Comparison of ENCODE assay signal across 11 cellular contexts in genomic region chr6:43702147-43702521, GRCh38. TPM values are rescaled to one million over a fixed set of nuclear protein-coding genes. Genes with fewer than 3 reads are reported as not detected.
DNase-seq lines count a peak whose midpoint lies in the region; ATAC-seq and TF ChIP-seq lines count a peak whose summit lies in the region.
"Had no signal": no experiment of that assay in that cellular context is flagged by ENCODE, and none has a peak within 500 bp of the region (broad histone marks: within the 10 kb centered on the region; RNA-seq: fewer than 3 reads in every experiment).

No MANE protein-coding gene starts in this region.

- TF ChIP-seq CTCF in WTC11 (IDR thresholded peaks at IDR 0.05), result no peak

- H3K4me3 Mint-ChIP-seq in CD8-positive, alpha-beta memory T cell, result no peak overlapping the region
- peak overlapping the region; percentile 51 for H3K4me3 Mint-ChIP-seq in WTC11
- H3K4me3 Mint-ChIP-seq: activated T-helper 17 cell treated with anti-CD3 and anti-CD28 coated beads, Interleukin-2, amount 50 U/mL, for 72 hours had no signal

- no peak overlapping the region for H3K4me3 ChIP-seq in CD8-positive, alpha-beta memory T cell (ENCODE audit: low read length)
- H3K4me3 ChIP-seq in iPS-18a (ENCODE audit: low read length) (peak overlapping the region; percentile 12), rectal smooth muscle tissue (ENCODE audit: low read length) (no peak overlapping the region)

- CTCF ChIA-PET in CD8-positive, alpha-beta memory T cell (lab: Charles Lee), result interaction anchor here (0.9 kb wide), 1 partner anchor 67 kb away, joined by 3 read pairs; no protein-coding TSS in a partner anchor
- CTCF ChIA-PET in WTC11 (lab: Charles Lee), result no interaction called here

- peaks cover 0 to 3% (median 0%) of the 10 kb centered on the region in 3 donors for H3K4me1 Mint-ChIP-seq in CD8-positive, alpha-beta memory T cell
- peaks cover 79% of the 10 kb centered on the region for H3K4me1 Mint-ChIP-seq in WTC11
- H3K4me1 Mint-ChIP-seq: activated T-helper 17 cell treated with anti-CD3 and anti-CD28 coated beads, Interleukin-2, amount 50 U/mL, for 72 hours had no signal

- peaks cover 0 to 2% (median 0%) of the 10 kb centered on the region in 3 donors for H3K36me3 Mint-ChIP-seq in CD8-positive, alpha-beta memory T cell
- H3K36me3 Mint-ChIP-seq in WTC11, result no peaks in the 10 kb centered on the region; the same call in 1 of the 2 replicates

- no peaks in the 10 kb centered on the region for H3K9me3 ChIP-seq in CD8-positive, alpha-beta memory T cell (ENCODE audit: low read length)
- no peaks in the 10 kb centered on the region for H3K9me3 ChIP-seq in iPS-18a (ENCODE audit: control insufficient read depth, low read depth, low read length)

- no peak overlapping the region for H3K27ac Mint-ChIP-seq in CD8-positive, alpha-beta memory T cell
- H3K27ac Mint-ChIP-seq in WTC11, result peak overlapping the region; percentile 99
- H3K27ac Mint-ChIP-seq: activated T-helper 17 cell treated with anti-CD3 and anti-CD28 coated beads, Interleukin-2, amount 50 U/mL, for 72 hours had no signal

- DNase-seq in CD8-positive, alpha-beta memory T cell, result no peak
- DNase-seq in WTC11 (ENCODE audit: low spot score) (no peak), left lobe of liver (ENCODE audit: low spot score) (no peak), cortex of kidney (lab: John Stamatoyannopoulos, UW) (no peak), foreskin melanocyte (no peak)
- DNase-seq: effector CD4-positive, alpha-beta T cell; MM.1S had no signal

- peaks cover 22 to 64% of the 10 kb centered on the region in 2 donors for H3K27me3 Mint-ChIP-seq in CD8-positive, alpha-beta memory T cell
- no peaks in the 10 kb centered on the region; the same call in 1 of the 2 replicates for H3K27me3 Mint-ChIP-seq in WTC11 (ENCODE audit: low read depth)

- no peaks in the 10 kb centered on the region for H3K9me3 Mint-ChIP-seq in CD8-positive, alpha-beta memory T cell
- H3K9me3 Mint-ChIP-seq in WTC11, result no peaks in the 10 kb centered on the region
- H3K9me3 Mint-ChIP-seq: activated T-helper 17 cell treated with anti-CD3 and anti-CD28 coated beads, Interleukin-2, amount 50 U/mL, for 72 hours had no signal

- no peaks in the 10 kb centered on the region for H3K36me3 ChIP-seq in CD8-positive, alpha-beta memory T cell (ENCODE audit: insufficient read depth, low read length)
- no peaks in the 10 kb centered on the region for H3K36me3 ChIP-seq in iPS-18a (ENCODE audit: control insufficient read depth, low read depth, low read length)
- H3K36me3 ChIP-seq in rectal smooth muscle tissue (ENCODE audit: control insufficient read depth, insufficient read depth, low read length), result no peaks in the 10 kb centered on the region

- ATAC-seq in WTC11 (no peak), HG02938 (IDR thresholded peaks at IDR 0.05; ENCODE audit: unreplicated experiment) (no peak), left lobe of liver (no peak)

- no peaks in the 10 kb centered on the region for H3K27me3 ChIP-seq in CD8-positive, alpha-beta memory T cell (ENCODE audit: insufficient read depth, low read length, poor library complexity, severe bottlenecking)
- no peaks in the 10 kb centered on the region for H3K27me3 ChIP-seq in iPS-18a (ENCODE audit: control insufficient read depth, insufficient read depth, low read length)
- H3K27me3 ChIP-seq in rectal smooth muscle tissue (ENCODE audit: control insufficient read depth, insufficient read depth, low read length), result peaks cover 2% of the 10 kb centered on the region

- H3K9ac ChIP-seq in iPS-18a (ENCODE audit: low read length), result peak overlapping the region; percentile 5
- H3K9ac ChIP-seq in rectal smooth muscle tissue (ENCODE audit: low read length), result no peak overlapping the region

- peak overlapping the region; percentile 7 for H3K27ac ChIP-seq in CD8-positive, alpha-beta memory T cell (ENCODE audit: low read depth, low read length)
- H3K27ac ChIP-seq in iPS-18a (ENCODE audit: low read length) (peak overlapping the region; percentile 2), rectal smooth muscle tissue (ENCODE audit: low read depth, low read length) (peak overlapping the region; percentile 76)

- POLR2A ChIA-PET in CD8-positive, alpha-beta memory T cell (lab: Charles Lee), result no interaction called here
- POLR2A ChIA-PET in WTC11 (lab: Charles Lee), result no interaction called here

- H3K4me1 ChIP-seq in CD8-positive, alpha-beta memory T cell (ENCODE audit: insufficient read depth, low read length), result no peaks in the 10 kb centered on the region
- H3K4me1 ChIP-seq in iPS-18a (ENCODE audit: control insufficient read depth, low read depth, low read length) (peaks cover 38% of the 10 kb centered on the region), rectal smooth muscle tissue (ENCODE audit: control insufficient read depth, insufficient read depth, low read length) (peaks cover 10% of the 10 kb centered on the region)

TF ChIP-seq in WTC11, 78 proteins besides CTCF, POLR2A, EP300 and RAD21 (continues in another document):
- TF ChIP-seq OVOL2 (CRISPR knock-in tag; IDR thresholded peaks at IDR 0.05; ENCODE audit: borderline replicate concordance) (no peak), PRRX2 (CRISPR knock-in tag; IDR thresholded peaks at IDR 0.05) (no peak), SOX15 (CRISPR knock-in tag; IDR thresholded peaks at IDR 0.05) (no peak), SP1 (CRISPR knock-in tag; conservative IDR thresholded peaks at IDR 0.05) (no peak), RELA (CRISPR knock-in tag; IDR thresholded peaks at IDR 0.05; ENCODE audit: borderline replicate concordance) (no peak), JUN (CRISPR knock-in tag; IDR thresholded peaks at IDR 0.05) (no peak), ZNF416 (CRISPR knock-in tag; IDR thresholded peaks at IDR 0.05) (no peak), ZNF671 (CRISPR knock-in tag; IDR thresholded peaks at IDR 0.05) (no peak)
- TF ChIP-seq, protein P1, sequence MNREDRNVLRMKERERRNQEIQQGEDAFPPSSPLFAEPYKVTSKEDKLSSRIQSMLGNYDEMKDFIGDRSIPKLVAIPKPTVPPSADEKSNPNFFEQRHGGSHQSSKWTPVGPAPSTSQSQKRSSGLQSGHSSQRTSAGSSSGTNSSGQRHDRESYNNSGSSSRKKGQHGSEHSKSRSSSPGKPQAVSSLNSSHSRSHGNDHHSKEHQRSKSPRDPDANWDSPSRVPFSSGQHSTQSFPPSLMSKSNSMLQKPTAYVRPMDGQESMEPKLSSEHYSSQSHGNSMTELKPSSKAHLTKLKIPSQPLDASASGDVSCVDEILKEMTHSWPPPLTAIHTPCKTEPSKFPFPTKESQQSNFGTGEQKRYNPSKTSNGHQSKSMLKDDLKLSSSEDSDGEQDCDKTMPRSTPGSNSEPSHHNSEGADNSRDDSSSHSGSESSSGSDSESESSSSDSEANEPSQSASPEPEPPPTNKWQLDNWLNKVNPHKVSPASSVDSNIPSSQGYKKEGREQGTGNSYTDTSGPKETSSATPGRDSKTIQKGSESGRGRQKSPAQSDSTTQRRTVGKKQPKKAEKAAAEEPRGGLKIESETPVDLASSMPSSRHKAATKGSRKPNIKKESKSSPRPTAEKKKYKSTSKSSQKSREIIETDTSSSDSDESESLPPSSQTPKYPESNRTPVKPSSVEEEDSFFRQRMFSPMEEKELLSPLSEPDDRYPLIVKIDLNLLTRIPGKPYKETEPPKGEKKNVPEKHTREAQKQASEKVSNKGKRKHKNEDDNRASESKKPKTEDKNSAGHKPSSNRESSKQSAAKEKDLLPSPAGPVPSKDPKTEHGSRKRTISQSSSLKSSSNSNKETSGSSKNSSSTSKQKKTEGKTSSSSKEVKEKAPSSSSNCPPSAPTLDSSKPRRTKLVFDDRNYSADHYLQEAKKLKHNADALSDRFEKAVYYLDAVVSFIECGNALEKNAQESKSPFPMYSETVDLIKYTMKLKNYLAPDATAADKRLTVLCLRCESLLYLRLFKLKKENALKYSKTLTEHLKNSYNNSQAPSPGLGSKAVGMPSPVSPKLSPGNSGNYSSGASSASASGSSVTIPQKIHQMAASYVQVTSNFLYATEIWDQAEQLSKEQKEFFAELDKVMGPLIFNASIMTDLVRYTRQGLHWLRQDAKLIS (CRISPR knock-in tag; IDR thresholded peaks at IDR 0.05; ENCODE audit: borderline replicate concordance), result no peak
- TF ChIP-seq, protein P2, sequence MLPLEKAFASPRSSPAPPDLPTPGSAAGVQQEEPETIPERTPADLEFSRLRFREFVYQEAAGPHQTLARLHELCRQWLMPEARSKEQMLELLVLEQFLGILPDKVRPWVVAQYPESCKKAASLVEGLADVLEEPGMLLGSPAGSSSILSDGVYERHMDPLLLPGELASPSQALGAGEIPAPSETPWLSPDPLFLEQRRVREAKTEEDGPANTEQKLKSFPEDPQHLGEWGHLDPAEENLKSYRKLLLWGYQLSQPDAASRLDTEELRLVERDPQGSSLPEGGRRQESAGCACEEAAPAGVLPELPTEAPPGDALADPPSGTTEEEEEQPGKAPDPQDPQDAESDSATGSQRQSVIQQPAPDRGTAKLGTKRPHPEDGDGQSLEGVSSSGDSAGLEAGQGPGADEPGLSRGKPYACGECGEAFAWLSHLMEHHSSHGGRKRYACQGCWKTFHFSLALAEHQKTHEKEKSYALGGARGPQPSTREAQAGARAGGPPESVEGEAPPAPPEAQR (CRISPR knock-in tag; IDR thresholded peaks at IDR 0.05), result no peak
- TF ChIP-seq, protein P3, sequence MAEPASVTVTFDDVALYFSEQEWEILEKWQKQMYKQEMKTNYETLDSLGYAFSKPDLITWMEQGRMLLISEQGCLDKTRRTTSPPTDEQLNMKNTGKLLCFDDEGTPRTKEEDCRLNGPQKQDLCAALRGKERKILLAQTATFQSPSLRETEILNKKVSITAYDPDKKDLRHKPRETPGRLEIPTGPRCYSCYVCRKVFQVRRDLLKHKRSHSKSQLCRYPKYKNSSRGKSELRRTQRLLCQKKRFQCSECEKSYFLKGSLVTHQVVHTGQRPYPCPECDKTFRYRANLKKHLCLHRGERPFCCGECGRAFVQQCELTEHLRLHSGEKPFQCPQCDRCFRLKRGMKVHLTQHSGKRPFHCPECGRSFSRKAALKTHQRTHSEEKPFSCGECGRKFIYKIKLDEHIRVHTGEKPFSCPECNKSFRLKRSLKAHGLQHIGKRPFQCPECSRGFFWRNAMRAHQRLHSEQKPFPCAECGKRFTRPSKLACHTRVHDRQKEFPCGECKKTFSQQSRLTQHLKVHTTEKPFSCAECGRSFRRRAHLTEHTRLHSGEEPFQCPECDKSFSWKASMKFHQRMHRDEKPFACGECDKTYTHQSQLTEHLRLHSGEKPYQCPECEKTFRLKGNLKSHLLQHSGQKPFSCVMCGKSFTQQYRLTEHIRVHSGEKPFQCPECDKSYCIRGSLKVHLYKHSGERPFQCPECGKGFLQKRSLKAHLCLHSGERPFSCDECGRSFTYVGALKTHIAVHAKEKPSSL (CRISPR knock-in tag; conservative IDR thresholded peaks at IDR 0.05), result no peak

RNA-seq across cellular contexts. Expression of gene MRPS18A, which starts 14.5 kb away (rescaled TPM):
- 10 to 100 TPM; 60.4 to 60.6 TPM for total RNA-seq in CD8-positive, alpha-beta memory T cell
- 65.2 TPM for polyA plus RNA-seq in CD8-positive, alpha-beta memory T cell
- total RNA-seq in WTC11 (2021) (58.6 to 61.6 TPM (median 59.1 TPM) in 3 replicates), left lobe of liver (26.6 TPM)

RNA-seq across cellular contexts. Expression of gene RSPH9, which starts 57.3 kb away (rescaled TPM):
- not detected for total RNA-seq in CD8-positive, alpha-beta memory T cell
- polyA plus RNA-seq in CD8-positive, alpha-beta memory T cell, result 1.3 TPM
- total RNA-seq in WTC11 (2021) (0.16 to 0.35 TPM (median 0.32 TPM) in 3 replicates), left lobe of liver (not detected)

Comparison
In these comparisons a context has a peak if more than half of its experiments do, and no peak if none do; other contexts are left out.
1. H3K27ac ChIP-seq: peak in every context shown above with its lines; median percentile 76 in rectal smooth muscle tissue; 7 in CD8-positive, alpha-beta memory T cell; 2 in iPS-18a.